ENCODE assay signal across 19 cellular contexts in genomic region chr4:138218976-138219375, GRCh38.
"Had no signal": no experiment of that assay in that cellular context is flagged by ENCODE, and none has a peak within 500 bp of the region (broad histone marks: within the 10 kb centered on the region; RNA-seq: fewer than 3 reads in every experiment).

No MANE protein-coding gene starts in this region.

- FAIRE-seq: keratinocyte, urothelium cell line had no signal

- DNase-seq: effector CD8-positive, alpha-beta T cell; endodermal cell; foreskin fibroblast; gastrocnemius medialis; head of caudate nucleus; left ventricle myocardium superior; lower lobe of right lung; naive thymus-derived CD8-positive, alpha-beta T cell; nephron progenitor cell; nucleus accumbens; right cardiac atrium; spleen; stimulated activated CD4-positive, alpha-beta T cell treated with anti-CD3 and anti-CD28 coated beads, Interleukin-4, amount 100 ng/mL, for 4 hours; stimulated activated naive CD8-positive, alpha-beta T cell treated with anti-CD3 and anti-CD28 coated beads, Interleukin-15, Interleukin-2, amounts not matched to agents 100 U/mL and 50 U/mL, for 24 hours; upper lobe of left lung had no signal

- ATAC-seq: esophagus mucosa; gastrocnemius medialis; left ventricle myocardium superior; lower lobe of right lung; naive thymus-derived CD8-positive, alpha-beta T cell; right cardiac atrium; stimulated activated memory B cell treated with anti-CD40 and anti-IgM and Interleukin-4, amounts not matched to agents 10 μg/mL and 1 μg/mL and 100 μg/mL, for 72 hours; stimulated activated naive CD8-positive, alpha-beta T cell treated with anti-CD3 and anti-CD28 coated beads, Interleukin-15, Interleukin-2, amounts not matched to agents 100 U/mL and 50 U/mL, for 24 hours had no signal
